In genomic region chr5:393846-394275, GRCh38 we compare ENCODE assay signal across 2 cellular contexts.
TF ChIP-seq lines count a peak whose summit lies in the region.

No MANE protein-coding gene starts in this region.

TF ChIP-seq in IMR-90, 13 proteins besides CTCF, POLR2A, EP300 and RAD21:
- no peak for TF ChIP-seq MAZ (IDR thresholded peaks at IDR 0.05; ENCODE audit: borderline replicate concordance, low read depth, low read length)
- no peak for TF ChIP-seq MXI1 (IDR thresholded peaks at IDR 0.05; ENCODE audit: borderline replicate concordance, low read depth, low read length)
- TF ChIP-seq RFX5 (IDR thresholded peaks at IDR 0.05; ENCODE audit: low read depth, low read length): no peak
- TF ChIP-seq RCOR1 (IDR thresholded peaks at IDR 0.05; ENCODE audit: insufficient replicate concordance, low read length): no peak
- TF ChIP-seq MAFK (IDR thresholded peaks at IDR 0.05; ENCODE audit: low read depth, low read length): no peak
- TF ChIP-seq FOS (IDR thresholded peaks at IDR 0.05; ENCODE audit: low read depth, low read length): no peak
- no peak for TF ChIP-seq USF2 (IDR thresholded peaks at IDR 0.05; ENCODE audit: low read depth, low read length)
- TF ChIP-seq NFE2L2 (IDR thresholded peaks at IDR 0.05; ENCODE audit: low read depth, low read length): no peak
- no peak for TF ChIP-seq CHD1 (IDR thresholded peaks at IDR 0.05; ENCODE audit: low read depth, low read length)
- TF ChIP-seq BHLHE40 (IDR thresholded peaks at IDR 0.05; ENCODE audit: low read depth, low read length): no peak
- no peak for TF ChIP-seq ELK1 (IDR thresholded peaks at IDR 0.05; ENCODE audit: borderline replicate concordance, low read depth, low read length)

TF ChIP-seq in K562, 482 proteins besides CTCF, POLR2A, EP300 and RAD21:
- no peak for TF ChIP-seq ZFP1 (CRISPR knock-in tag; IDR thresholded peaks at IDR 0.05)
- no peak for TF ChIP-seq C11orf30 (IDR thresholded peaks at IDR 0.05; ENCODE audit: low read depth)
- TF ChIP-seq ERF (CRISPR knock-in tag; IDR thresholded peaks at IDR 0.05): no peak
- TF ChIP-seq POLR2AphosphoS5 (IDR thresholded peaks at IDR 0.05; ENCODE audit: control insufficient read depth, insufficient read depth, low read depth, low read length): no peak
- no peak for TF ChIP-seq KAT8 (IDR thresholded peaks at IDR 0.05; ENCODE audit: low read depth)
- no peak for TF ChIP-seq ZBTB34 (CRISPR knock-in tag; IDR thresholded peaks at IDR 0.05)
- TF ChIP-seq TAF1 (IDR thresholded peaks at IDR 0.05; ENCODE audit: control insufficient read depth, extremely low read depth, insufficient read depth, low read length, severe bottlenecking): no peak
- TF ChIP-seq SMARCA4 (IDR thresholded peaks at IDR 0.05): no peak
- TF ChIP-seq GABPB1 (CRISPR knock-in tag; IDR thresholded peaks at IDR 0.05): no peak
- no peak for TF ChIP-seq FUS (optimal IDR thresholded peaks at IDR 0.05; ENCODE audit: low read depth, low read length)
- no peak for TF ChIP-seq MNT (conservative IDR thresholded peaks at IDR 0.05)
- no peak for TF ChIP-seq MBD2 (IDR thresholded peaks at IDR 0.05; ENCODE audit: borderline replicate concordance, low read depth)
- no peak for TF ChIP-seq BRD9 (IDR thresholded peaks at IDR 0.05; ENCODE audit: low read depth, partially characterized antibody)
- TF ChIP-seq CBFA2T3 (IDR thresholded peaks at IDR 0.05): no peak
